Comparison of ENCODE assay signal across 8 cellular contexts in genomic region chr1:217747156-217747769, GRCh38.
DNase-seq lines count a peak whose midpoint lies in the region; ATAC-seq, FAIRE-seq and TF ChIP-seq lines count a peak whose summit lies in the region.

No MANE protein-coding gene starts in this region.

- TF ChIP-seq CTCF in neural progenitor cell (IDR thresholded peaks at IDR 0.05), result peak; percentile 87

- no peaks in the 10 kb centered on the region for H3K4me1 Mint-ChIP-seq in neural progenitor cell

- no peaks in the 10 kb centered on the region for H3F3A ChIP-seq in neural progenitor cell (ENCODE audit: low read depth)

- ATAC-seq in HG02798 (IDR thresholded peaks at IDR 0.05; ENCODE audit: poor library complexity, unreplicated experiment), result peak; percentile 57

- no peaks in the 10 kb centered on the region for H3K36me3 Mint-ChIP-seq in neural progenitor cell

- peak; percentile 21 for FAIRE-seq in colon (lab: Jason Lieb, UNC)

- no peaks in the 10 kb centered on the region for H4K20me1 ChIP-seq in neural progenitor cell (ENCODE audit: low read depth)

- no peak overlapping the region for H3K4me2 ChIP-seq in neural progenitor cell

- DNase-seq in DMS 273 (lab: John Stamatoyannopoulos, UW; ENCODE audit: unreplicated experiment), result peak; percentile 61
- peak; percentile 26 for DNase-seq in NCI-H748 treated with DMSO at 0.1 percent for 48 hours (lab: John Stamatoyannopoulos, UW)
- DNase-seq in neural progenitor cell (ENCODE audit: low spot score), result peak; percentile 16
- no peak for DNase-seq in activated CD8-positive, alpha-beta memory T cell treated with anti-CD3 and anti-CD28 coated beads, Interleukin-2, amount 50 U/mL, for 4 hours
- DNase-seq in NCI-H128 (lab: John Stamatoyannopoulos, UW; ENCODE audit: unreplicated experiment), result no peak
- DNase-seq in NCI-H524 treated with DMSO at 0.1 percent for 48 hours (lab: John Stamatoyannopoulos, UW), result no peak

- no peaks in the 10 kb centered on the region for H3K9me3 Mint-ChIP-seq in neural progenitor cell

- H3K27me3 ChIP-seq in neural progenitor cell, result no peaks in the 10 kb centered on the region

- H3K4me3 Mint-ChIP-seq in neural progenitor cell, result no peak overlapping the region

- no peaks in the 10 kb centered on the region for H3K4me1 ChIP-seq in neural progenitor cell

- no peak overlapping the region for H2AFZ ChIP-seq in neural progenitor cell (replicated peaks)

- no peaks in the 10 kb centered on the region for H3K27me3 Mint-ChIP-seq in neural progenitor cell (ENCODE audit: insufficient read depth, low read depth)

- no peaks in the 10 kb centered on the region for H3K9me3 ChIP-seq in neural progenitor cell (ENCODE audit: low read depth)

- H3K27ac Mint-ChIP-seq in neural progenitor cell, result no peak overlapping the region

- no peak overlapping the region for H3K9ac ChIP-seq in neural progenitor cell

- no peaks in the 10 kb centered on the region for H3K36me3 ChIP-seq in neural progenitor cell

- H3K4me3 ChIP-seq in neural progenitor cell, result no peak overlapping the region

- H3K27ac ChIP-seq in neural progenitor cell, result no peak overlapping the region

- H3K79me2 ChIP-seq in neural progenitor cell (ENCODE audit: low read depth), result no peaks in the 10 kb centered on the region

Comparison
In these comparisons a context has a peak if more than half of its experiments do, and no peak if none do; other contexts are left out.
1. DNase-seq: peak in DMS 273 (single experiment), NCI-H748 treated with DMSO at 0.1 percent for 48 hours (single experiment) and neural progenitor cell (single experiment); none in activated CD8-positive, alpha-beta memory T cell treated with anti-CD3 and anti-CD28 coated beads, Interleukin-2, amount 50 U/mL, for 4 hours (single experiment), NCI-H128 (single experiment) and NCI-H524 treated with DMSO at 0.1 percent for 48 hours (single experiment).